In genomic region chr4:75817901-75818300, GRCh38 we compare ENCODE assay signal across 30 cellular contexts.
"Had no signal": no experiment of that assay in that cellular context is flagged by ENCODE, and none has a peak within 500 bp of the region (broad histone marks: within the 10 kb centered on the region; RNA-seq: fewer than 3 reads in every experiment).

No MANE protein-coding gene starts in this region.

- H3K4me1 ChIP-seq: neural progenitor cell, parathyroid adenoma, spleen, suprapubic skin, testis, tibial nerve, upper lobe of left lung, vagina had no signal

- H3K27me3 ChIP-seq: neural progenitor cell, ovary, spleen, suprapubic skin, testis, tibial nerve, upper lobe of left lung, vagina had no signal

- DNase-seq: natural killer cell; occipital lobe; ovary; posterior cingulate gyrus; psoas muscle; right cardiac atrium; spleen; stimulated activated CD4-positive, alpha-beta T cell treated with anti-CD3 and anti-CD28 coated beads, Interleukin-12 subunit alpha, Interleukin-12 subunit beta, amount 100 ng/mL, for 4 hours; stimulated activated CD4-positive, alpha-beta T cell treated with anti-CD3 and anti-CD28 coated beads, Interleukin-1b, Interleukin-23, amount 100 ng/mL, for 48 hours; stimulated activated CD4-positive, alpha-beta T cell treated with anti-CD3 and anti-CD28 coated beads, Interleukin-4, amount 100 ng/mL, for 1 hour; stimulated activated CD4-positive, alpha-beta T cell treated with anti-CD3 and anti-CD28 coated beads, Interleukin-4, amount 100 ng/mL, for 4 hours; stimulated activated CD8-positive, alpha-beta memory T cell treated with anti-CD3 and anti-CD28 coated beads, Interleukin-4, amount 100 ng/mL, for 48 hours; stimulated activated naive CD4-positive, alpha-beta T cell; stimulated activated naive CD8-positive, alpha-beta T cell treated with anti-CD3 and anti-CD28 coated beads, Interleukin-15, amount 100 ng/mL, for 72 hours; stimulated activated naive CD8-positive, alpha-beta T cell treated with anti-CD3 and anti-CD28 coated beads, Interleukin-15, Interleukin-2, amounts not matched to agents 100 U/mL and 50 U/mL, for 24 hours; substantia nigra; testis; trophoblast cell; upper lobe of left lung had no signal

- ATAC-seq: natural killer cell; right cardiac atrium; sciatic nerve; stimulated activated memory B cell treated with anti-CD40 and anti-IgM and Interleukin-4, amounts not matched to agents 10 μg/mL and 1 μg/mL and 100 μg/mL, for 72 hours; stimulated activated naive CD8-positive, alpha-beta T cell treated with anti-CD3 and anti-CD28 coated beads, Interleukin-15, amount 100 ng/mL, for 72 hours; stimulated activated naive CD8-positive, alpha-beta T cell treated with anti-CD3 and anti-CD28 coated beads, Interleukin-15, Interleukin-2, amounts not matched to agents 100 U/mL and 50 U/mL, for 24 hours had no signal

- H3K79me2 ChIP-seq: parathyroid adenoma had no signal

- H3K27ac Mint-ChIP-seq: natural killer cell; nephron; neural progenitor cell; progenitor cell of endocrine pancreas; stimulated activated memory B cell treated with anti-CD40 and anti-IgM and Interleukin-4, amounts not matched to agents 10 μg/mL and 1 μg/mL and 100 μg/mL, for 72 hours had no signal

- H3K9me3 Mint-ChIP-seq: natural killer cell; nephron; neural progenitor cell; stimulated activated memory B cell treated with anti-CD40 and anti-IgM and Interleukin-4, amounts not matched to agents 10 μg/mL and 1 μg/mL and 100 μg/mL, for 72 hours; stimulated activated naive CD8-positive, alpha-beta T cell treated with anti-CD3 and anti-CD28 coated beads, Interleukin-15, amount 100 ng/mL, for 72 hours had no signal

- H3K36me3 ChIP-seq: neural progenitor cell, ovary had no signal

- H3K4me3 Mint-ChIP-seq: natural killer cell; nephron; neural progenitor cell; stimulated activated memory B cell treated with anti-CD40 and anti-IgM and Interleukin-4, amounts not matched to agents 10 μg/mL and 1 μg/mL and 100 μg/mL, for 72 hours; stimulated activated naive CD8-positive, alpha-beta T cell treated with anti-CD3 and anti-CD28 coated beads, Interleukin-15, amount 100 ng/mL, for 72 hours had no signal

- H3K4me3 ChIP-seq: neural progenitor cell, ovary, psoas muscle, skin epidermis, smooth muscle cell, spleen, suprapubic skin, testis, tibial nerve, upper lobe of left lung, vagina had no signal

- H2AFZ ChIP-seq: neural progenitor cell, parathyroid adenoma had no signal

- H3K4me1 Mint-ChIP-seq: natural killer cell; neural progenitor cell; stimulated activated memory B cell treated with anti-CD40 and anti-IgM and Interleukin-4, amounts not matched to agents 10 μg/mL and 1 μg/mL and 100 μg/mL, for 72 hours; stimulated activated naive CD8-positive, alpha-beta T cell treated with anti-CD3 and anti-CD28 coated beads, Interleukin-15, amount 100 ng/mL, for 72 hours had no signal

- H3K27ac ChIP-seq: neural progenitor cell, ovary, parathyroid adenoma, psoas muscle, skin epidermis, spleen, suprapubic skin, testis, tibial nerve, upper lobe of left lung, vagina had no signal

- H3K27me3 Mint-ChIP-seq: progenitor cell of endocrine pancreas; stimulated activated memory B cell treated with anti-CD40 and anti-IgM and Interleukin-4, amounts not matched to agents 10 μg/mL and 1 μg/mL and 100 μg/mL, for 72 hours; stimulated activated naive CD8-positive, alpha-beta T cell treated with anti-CD3 and anti-CD28 coated beads, Interleukin-15, amount 100 ng/mL, for 72 hours had no signal

- H3K4me2 ChIP-seq: neural progenitor cell, smooth muscle cell had no signal

- H3K9me3 ChIP-seq: psoas muscle, spleen, suprapubic skin, testis, tibial nerve, upper lobe of left lung, vagina had no signal
